ENCODE assay signal across 9 cellular contexts in genomic region chr17:10156579-10157488, GRCh38. TPM values are rescaled to one million over a fixed set of nuclear protein-coding genes. Genes with fewer than 3 reads are reported as not detected.
DNase-seq lines count a peak whose midpoint lies in the region; ATAC-seq and TF ChIP-seq lines count a peak whose summit lies in the region.
"Had no signal": no experiment of that assay in that cellular context is flagged by ENCODE, and none has a peak within 500 bp of the region (broad histone marks: within the 10 kb centered on the region; RNA-seq: fewer than 3 reads in every experiment).

No MANE protein-coding gene starts in this region.

- no peaks in the 10 kb centered on the region for H4K20me1 ChIP-seq in OCI-LY7 (ENCODE audit: insufficient read depth, low read length)

- peak overlapping the region; percentile 8 for H3K18ac ChIP-seq in trophoblast cell (ENCODE audit: low read length)

- H3K36me3 ChIP-seq in trophoblast cell (ENCODE audit: control insufficient read depth in 1 of 2, insufficient read depth in 2 of 2, low read length in 2 of 2) = peaks cover 0 to 2% of the 10 kb centered on the region in 2 experiments
- H3K36me3 ChIP-seq in OCI-LY7 (ENCODE audit: insufficient read depth, low read length) = no peaks in the 10 kb centered on the region

- H3K4me3 ChIP-seq in trophoblast cell (ENCODE audit: low read depth, low read length) = no peak overlapping the region
- H3K4me3 ChIP-seq in OCI-LY7 (ENCODE audit: low read depth, low read length, poor library complexity, severe bottlenecking) = no peak overlapping the region
- H3K4me3 ChIP-seq: A549 had no signal

- no peak overlapping the region for H2BK12ac ChIP-seq in trophoblast cell (ENCODE audit: low read length)

- H3K79me2 ChIP-seq in trophoblast cell (ENCODE audit: control insufficient read depth, insufficient read depth, low read length, poor library complexity) (no peaks in the 10 kb centered on the region), OCI-LY7 (ENCODE audit: insufficient read depth, low read depth, low read length) (no peaks in the 10 kb centered on the region)

- H3K4ac ChIP-seq in trophoblast cell (ENCODE audit: low read depth, low read length) = no peak overlapping the region

- H3K27ac ChIP-seq in caudate nucleus (ENCODE audit: low read depth, low read length) = peak overlapping the region; percentile 66
- no peak overlapping the region for H3K27ac ChIP-seq in trophoblast cell (ENCODE audit: low read depth, low read length)
- no peak overlapping the region for H3K27ac ChIP-seq in OCI-LY7 (ENCODE audit: low read depth, low read length, poor library complexity, severe bottlenecking)
- H3K27ac ChIP-seq: A549 had no signal

- DNase-seq in activated CD4-positive, alpha-beta memory T cell treated with anti-CD3 and anti-CD28 coated beads, Interleukin-2, amount 10 ng/mL, durations not matched to agents 7 days and 5 days = peak; percentile 16
- no peak for DNase-seq in activated CD4-positive, alpha-beta memory T cell treated with anti-CD3 and anti-CD28 coated beads for 36 hours
- DNase-seq in caudate nucleus (lab: John Stamatoyannopoulos, UW) = peak in 18 of 61 donors; percentile 4 to 66 (median 34)
- DNase-seq in trophoblast cell = peak; percentile 35 to 40
- no peak for DNase-seq in NCI-H774 (lab: John Stamatoyannopoulos, UW)
- DNase-seq in OCI-LY7 (ENCODE audit: low spot score) = no peak
- DNase-seq in NCI-H345 (lab: John Stamatoyannopoulos, UW) = no peak

- no CpG with 5 or more reads among the region's 14 CpGs for WGBS in trophoblast cell (ENCODE audit: extremely low coverage, insufficient coverage, insufficient read length)

- H3K23ac ChIP-seq in trophoblast cell (ENCODE audit: low read length) = no peak overlapping the region

- no peak overlapping the region for H3K4me3 Mint-ChIP-seq in activated CD4-positive, alpha-beta memory T cell treated with anti-CD3 and anti-CD28 coated beads, Interleukin-2, amount 10 ng/mL, durations not matched to agents 7 days and 5 days
- H3K4me3 Mint-ChIP-seq in activated CD4-positive, alpha-beta memory T cell treated with anti-CD3 and anti-CD28 coated beads for 36 hours = no peak overlapping the region

- CTCF ChIA-PET in activated CD4-positive, alpha-beta memory T cell treated with anti-CD3 and anti-CD28 coated beads, Interleukin-2, amount 10 ng/mL, durations not matched to agents 7 days and 5 days (lab: Charles Lee) = no interaction called here
- CTCF ChIA-PET in activated CD4-positive, alpha-beta memory T cell treated with anti-CD3 and anti-CD28 coated beads for 36 hours (lab: Charles Lee) = no interaction called here
- CTCF ChIA-PET in OCI-LY7 (lab: Charles Lee; ENCODE audit: unreplicated experiment) = no interaction called here

- no peaks in the 10 kb centered on the region for H3K27me3 ChIP-seq in trophoblast cell (ENCODE audit: insufficient read depth, low read length)

- H3K14ac ChIP-seq in trophoblast cell (ENCODE audit: low read length) = no peak overlapping the region

- H3K27me3 Mint-ChIP-seq in activated CD4-positive, alpha-beta memory T cell treated with anti-CD3 and anti-CD28 coated beads, Interleukin-2, amount 10 ng/mL, durations not matched to agents 7 days and 5 days = no peaks in the 10 kb centered on the region
- peaks cover 2% of the 10 kb centered on the region for H3K27me3 Mint-ChIP-seq in activated CD4-positive, alpha-beta memory T cell treated with anti-CD3 and anti-CD28 coated beads for 36 hours

- no peak overlapping the region for H3K27ac Mint-ChIP-seq in activated CD4-positive, alpha-beta memory T cell treated with anti-CD3 and anti-CD28 coated beads, Interleukin-2, amount 10 ng/mL, durations not matched to agents 7 days and 5 days
- no peak overlapping the region for H3K27ac Mint-ChIP-seq in activated CD4-positive, alpha-beta memory T cell treated with anti-CD3 and anti-CD28 coated beads for 36 hours

- no peak for TF ChIP-seq CTCF in OCI-LY7 (conservative IDR thresholded peaks at IDR 0.05; ENCODE audit: low read length)

- intact Hi-C loops in activated CD4-positive, alpha-beta memory T cell treated with anti-CD3 and anti-CD28 coated beads for 36 hours (cut with micrococcal nuclease) = no loop called here
- intact Hi-C loops in OCI-LY7 (cut with micrococcal nuclease; ENCODE audit: unreplicated experiment) = loop anchor here (1.0 kb wide), 1 partner anchor 37 kb away; no protein-coding TSS in a partner anchor

- POLR2A ChIA-PET in activated CD4-positive, alpha-beta memory T cell treated with anti-CD3 and anti-CD28 coated beads, Interleukin-2, amount 10 ng/mL, durations not matched to agents 7 days and 5 days (lab: Charles Lee) = no interaction called here
- POLR2A ChIA-PET in activated CD4-positive, alpha-beta memory T cell treated with anti-CD3 and anti-CD28 coated beads for 36 hours (lab: Charles Lee) = no interaction called here
- POLR2A ChIA-PET in OCI-LY7 (lab: Charles Lee) = interaction anchor here (0.6 kb wide), 1 partner anchor 8 kb away, joined by 11 read pairs; no protein-coding TSS in a partner anchor

- H3K9me3 ChIP-seq in trophoblast cell (ENCODE audit: insufficient read depth, low read depth, low read length) (no peaks in the 10 kb centered on the region), OCI-LY7 (ENCODE audit: low read length) (no peaks in the 10 kb centered on the region)
- H3K9me3 ChIP-seq: A549 had no signal

- no peaks in the 10 kb centered on the region for H3K36me3 Mint-ChIP-seq in activated CD4-positive, alpha-beta memory T cell treated with anti-CD3 and anti-CD28 coated beads, Interleukin-2, amount 10 ng/mL, durations not matched to agents 7 days and 5 days (ENCODE audit: low read depth)
- H3K36me3 Mint-ChIP-seq in activated CD4-positive, alpha-beta memory T cell treated with anti-CD3 and anti-CD28 coated beads for 36 hours = no peaks in the 10 kb centered on the region

- no peak overlapping the region for H4K91ac ChIP-seq in trophoblast cell (ENCODE audit: low read depth, low read length)

- peaks cover 8% of the 10 kb centered on the region for H3K4me1 Mint-ChIP-seq in activated CD4-positive, alpha-beta memory T cell treated with anti-CD3 and anti-CD28 coated beads, Interleukin-2, amount 10 ng/mL, durations not matched to agents 7 days and 5 days
- no peaks in the 10 kb centered on the region for H3K4me1 Mint-ChIP-seq in activated CD4-positive, alpha-beta memory T cell treated with anti-CD3 and anti-CD28 coated beads for 36 hours (ENCODE audit: low read depth)

- no peak overlapping the region for H4K12ac ChIP-seq in trophoblast cell (ENCODE audit: low read depth, low read length)

- H3K9me3 Mint-ChIP-seq in activated CD4-positive, alpha-beta memory T cell treated with anti-CD3 and anti-CD28 coated beads, Interleukin-2, amount 10 ng/mL, durations not matched to agents 7 days and 5 days = no peaks in the 10 kb centered on the region
- no peaks in the 10 kb centered on the region for H3K9me3 Mint-ChIP-seq in activated CD4-positive, alpha-beta memory T cell treated with anti-CD3 and anti-CD28 coated beads for 36 hours

- no peaks in the 10 kb centered on the region for H3K9me2 ChIP-seq in OCI-LY7 (ENCODE audit: insufficient read depth, low read length)

- peak; percentile 69 for ATAC-seq in HG03159 (IDR thresholded peaks at IDR 0.05; ENCODE audit: unreplicated experiment)
- ATAC-seq: A549 had no signal

- H3K4me1 ChIP-seq in trophoblast cell (ENCODE audit: control insufficient read depth in 1 of 2, insufficient read depth in 2 of 2, low read length in 2 of 2) (peaks cover 7 to 12% of the 10 kb centered on the region in 2 experiments), OCI-LY7 (ENCODE audit: insufficient read depth, low read length, poor library complexity, severe bottlenecking) (no peaks in the 10 kb centered on the region)
- H3K4me1 ChIP-seq: A549 had no signal

- H2BK120ac ChIP-seq in trophoblast cell (ENCODE audit: insufficient read depth, low read length, poor library complexity) = no peak overlapping the region

- H2BK5ac ChIP-seq in trophoblast cell (ENCODE audit: low read depth, low read length, poor library complexity) = no peak overlapping the region

- no peaks in the 10 kb centered on the region for H3K79me1 ChIP-seq in trophoblast cell (ENCODE audit: low read length)

- no peak overlapping the region for H4K8ac ChIP-seq in trophoblast cell (ENCODE audit: low read depth, low read length)

- no peak overlapping the region for H2AK5ac ChIP-seq in trophoblast cell (ENCODE audit: low read length)

- no peak overlapping the region for H3K4me2 ChIP-seq in trophoblast cell (ENCODE audit: low read length)
- H3K4me2 ChIP-seq in OCI-LY7 (ENCODE audit: low read length) = no peak overlapping the region
- H3K4me2 ChIP-seq: A549 had no signal

- no peak overlapping the region for H3K9ac ChIP-seq in trophoblast cell (ENCODE audit: low read length)

- no TSS peak for BruUV-seq in OCI-LY7 (replicated peaks; lab: Mats Ljungman, UMichigan)

- no peak overlapping the region for H2AFZ ChIP-seq in trophoblast cell (ENCODE audit: insufficient read depth, low read length, poor library complexity)
- H2AFZ ChIP-seq in OCI-LY7 (ENCODE audit: low read length) = no peak overlapping the region

RNA-seq across cellular contexts. Expression of gene GAS7, which starts 41.6 kb away (rescaled TPM):
- total RNA-seq in activated CD4-positive, alpha-beta memory T cell treated with anti-CD3 and anti-CD28 coated beads, Interleukin-2, amount 10 ng/mL, durations not matched to agents 7 days and 5 days = under 1 TPM; 0.23 to 0.35 TPM
- under 1 TPM; 0.24 to 0.26 TPM for total RNA-seq in activated CD4-positive, alpha-beta memory T cell treated with anti-CD3 and anti-CD28 coated beads for 36 hours
- 18.4 and 20.0 TPM in 2 replicates for polyA plus RNA-seq in trophoblast cell (2013)
- total RNA-seq in OCI-LY7 (2014; rRNA removed; shearing (Covaris generic)) = not detected in 2 replicates
- 0.46 and 1.5 TPM in 2 replicates for total RNA-seq in OCI-LY7 (2022)

Comparison
In these comparisons a context has a peak if more than half of its experiments do, and no peak if none do; other contexts are left out.
1. DNase-seq: peak in activated CD4-positive, alpha-beta memory T cell treated with anti-CD3 and anti-CD28 coated beads, Interleukin-2, amount 10 ng/mL, durations not matched to agents 7 days and 5 days (single experiment) and trophoblast cell (2 of 2); none in activated CD4-positive, alpha-beta memory T cell treated with anti-CD3 and anti-CD28 coated beads for 36 hours (single experiment), NCI-H774 (single experiment), OCI-LY7 (single experiment) and NCI-H345 (single experiment).